8 cellular contexts compared by ENCODE assay signal in the genomic region with DNA sequence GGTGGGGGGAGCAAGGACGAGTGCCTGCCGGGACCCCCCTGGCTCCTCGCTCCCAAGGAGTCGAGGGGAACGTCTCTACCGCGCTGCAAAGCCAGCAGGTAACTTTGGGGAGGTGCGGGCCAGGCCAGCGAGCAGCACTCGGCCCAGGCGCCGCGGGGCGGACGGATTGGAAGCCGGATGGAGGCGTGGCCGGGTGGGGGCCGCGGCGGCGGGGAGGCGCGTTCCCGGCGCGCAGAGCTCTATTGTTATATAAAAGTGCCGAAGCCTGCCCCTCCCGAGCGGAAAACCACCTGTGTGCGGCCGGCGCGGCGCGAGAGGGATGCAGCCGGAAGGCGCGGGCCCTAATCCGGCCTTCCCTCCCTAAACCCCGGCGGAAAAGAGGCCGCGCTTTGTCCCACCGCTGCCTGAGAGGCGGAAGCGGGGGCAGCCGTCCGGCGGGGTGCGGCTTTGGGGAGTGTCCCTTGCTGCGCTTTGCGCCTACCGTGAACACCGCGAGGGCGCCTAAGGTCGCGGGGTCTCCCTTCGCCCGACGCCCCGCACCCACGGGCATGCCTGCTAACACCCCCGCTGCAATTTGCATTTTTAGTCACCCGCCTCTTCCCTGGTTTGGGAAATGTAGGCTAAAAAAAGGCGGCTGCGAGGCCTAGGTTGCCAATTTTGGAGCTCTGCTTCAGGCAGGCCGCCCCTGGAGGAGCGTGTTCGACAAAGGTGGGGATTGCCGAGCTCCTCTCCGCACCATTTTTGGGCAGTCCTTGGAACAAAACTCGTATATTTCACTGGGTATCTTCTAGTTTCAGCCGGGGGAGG. TPM values are rescaled to one million over a fixed set of nuclear protein-coding genes. Genes with fewer than 3 reads are reported as not detected.
DNase-seq lines count a peak whose midpoint lies in the region; ATAC-seq lines count a peak whose summit lies in the region.

No MANE protein-coding gene starts in this region.

- peak; percentile 23 to 29 for ATAC-seq in activated CD4-positive, CD25-positive, alpha-beta regulatory T cell treated with anti-CD3 and anti-CD28 coated beads, Interleukin-2, amount 50 U/mL, for 24 hours

- peak; percentile 95 for DNase-seq in DMS53 (lab: John Stamatoyannopoulos, UW)
- peak; percentile 37 for DNase-seq in H4 (ENCODE audit: low spot score)
- peak; percentile 54 to 55 for DNase-seq in NCI-H1930 (lab: John Stamatoyannopoulos, UW)
- peak; percentile 62 for DNase-seq in cerebellum (ENCODE audit: low spot score)
- DNase-seq in left kidney (ENCODE audit: low read depth, low spot score): peak; percentile 84
- peak; percentile 46 to 65 for DNase-seq in stimulated activated CD4-positive, alpha-beta T cell treated with anti-CD3 and anti-CD28 coated beads, Interleukin-1b, Interleukin-23, amount 100 ng/mL, for 4 hours (ENCODE audit: low read depth in 2 of 2)
- DNase-seq in HPDE6-E6E7 (ENCODE audit: extremely low spot score): no peak

RNA-seq across cellular contexts. Expression of a gene that starts 1.7 kb away (rescaled TPM):
- 2.7 and 4.0 TPM in 2 replicates for total RNA-seq in H4 (2014; rRNA removed; shearing (Covaris generic))
- 30.8 TPM for total RNA-seq in cerebellum
